12 cellular contexts compared by ENCODE assay signal in the genomic region with DNA sequence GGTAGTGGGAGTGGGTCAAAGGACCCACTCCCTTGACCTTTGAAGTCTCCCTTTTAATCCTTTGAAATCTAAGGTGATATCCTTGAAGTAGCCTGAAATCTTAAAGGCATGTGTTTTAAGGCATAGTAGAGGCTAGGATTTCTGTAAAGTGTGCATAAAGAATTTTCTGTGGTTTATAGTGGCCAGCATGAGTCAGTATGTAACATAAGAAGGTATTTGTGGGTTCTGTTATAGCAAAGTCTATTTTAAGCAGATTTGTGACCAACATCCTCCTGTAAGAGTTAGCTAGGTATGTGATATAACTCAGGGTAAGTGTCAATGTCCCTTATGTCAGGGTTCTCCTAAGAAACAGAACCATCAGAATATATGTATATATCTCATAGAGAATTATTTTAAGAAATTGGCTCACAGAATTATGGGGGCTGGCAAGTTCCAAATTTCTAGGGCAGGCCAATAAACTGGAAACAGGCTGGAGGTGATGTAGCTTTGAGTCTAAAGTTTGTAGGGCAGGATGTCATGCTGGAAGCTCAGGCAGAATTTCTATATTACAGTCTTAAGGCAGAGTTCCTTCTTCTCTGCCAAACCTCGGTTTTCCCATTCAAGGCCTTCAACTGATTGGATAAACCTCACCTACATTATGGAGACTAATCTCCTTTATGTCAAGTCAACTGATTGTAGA. TPM values are rescaled to one million over a fixed set of nuclear protein-coding genes. Genes with fewer than 3 reads are reported as not detected.
DNase-seq lines count a peak whose midpoint lies in the region; ATAC-seq and TF ChIP-seq lines count a peak whose summit lies in the region.
"Had no signal": no experiment of that assay in that cellular context is flagged by ENCODE, and none has a peak within 500 bp of the region (broad histone marks: within the 10 kb centered on the region; RNA-seq: fewer than 3 reads in every experiment).

No MANE protein-coding gene starts in this region.

- TF ChIP-seq CTCF in gastroesophageal sphincter (IDR thresholded peaks at IDR 0.05) = no peak

- no peak for TF ChIP-seq EP300 in gastroesophageal sphincter (IDR thresholded peaks at IDR 0.05)

- TF ChIP-seq POLR2A in gastroesophageal sphincter (IDR thresholded peaks at IDR 0.05) = no peak

- H3K36me3 ChIP-seq in gastroesophageal sphincter = no peaks in the 10 kb centered on the region

- no peaks in the 10 kb centered on the region for H3K27me3 ChIP-seq in gastroesophageal sphincter

- peaks cover 0 to 14% (median 0%) of the 10 kb centered on the region in 3 donors for H3K4me1 ChIP-seq in gastroesophageal sphincter

- no peaks in the 10 kb centered on the region for H3K9me3 ChIP-seq in gastroesophageal sphincter

- ATAC-seq in GM21381 (IDR thresholded peaks at IDR 0.05; ENCODE audit: unreplicated experiment) (peak; percentile 68), HG03469 (IDR thresholded peaks at IDR 0.05; ENCODE audit: unreplicated experiment) (peak; percentile 94), gastroesophageal sphincter (no peak), HG03135 (IDR thresholded peaks at IDR 0.05; ENCODE audit: unreplicated experiment) (no peak)
- ATAC-seq: right cardiac atrium had no signal

- 80% methylated on average over 1 of the region's 1 CpG; no CpG with 5 or more reads in 1 of the 2 donors for WGBS in gastroesophageal sphincter (ENCODE audit: low coverage in 1 of 2), 2 donors

- no peak overlapping the region for H3K4me3 ChIP-seq in gastroesophageal sphincter

- no peak overlapping the region for H3K27ac ChIP-seq in gastroesophageal sphincter

- DNase-seq in astrocyte of the hippocampus (ENCODE audit: low read depth, low spot score) = peak; percentile 70
- DNase-seq in smooth muscle cell of the brain vasculature (ENCODE audit: low read depth, low spot score) = peak; percentile 21
- DNase-seq in foreskin melanocyte = no peak
- DNase-seq: activated CD8-positive, alpha-beta memory T cell treated with anti-CD3 and anti-CD28 coated beads, Interleukin-2, amount 50 U/mL, for 48 hours; NCI-H2081; right cardiac atrium; stimulated activated naive B cell treated with anti-CD40 and anti-IgM and Interleukin-4, amounts not matched to agents 10 μg/mL and 1 μg/mL and 100 μg/mL, for 72 hours had no signal

RNA-seq across cellular contexts. Expression of gene EPYC, which starts 18.7 kb away (rescaled TPM):
- not detected for total RNA-seq in gastroesophageal sphincter
- total RNA-seq: dermis microvascular lymphatic vessel endothelial cell, right cardiac atrium had no signal

RNA-seq across cellular contexts. Expression of gene KERA, which starts 34.4 kb away (rescaled TPM):
- not detected for total RNA-seq in gastroesophageal sphincter
- total RNA-seq: dermis microvascular lymphatic vessel endothelial cell, right cardiac atrium had no signal

Comparison
In these comparisons a context has a peak if more than half of its experiments do, and no peak if none do; other contexts are left out.
1. ATAC-seq: peak in GM21381 (single experiment) and HG03469 (single experiment); none in gastroesophageal sphincter (single experiment) and HG03135 (single experiment).